Comparison of ENCODE assay signal across 25 cellular contexts in genomic region chr22:47445716-47446290, GRCh38.
"Had no signal": no experiment of that assay in that cellular context is flagged by ENCODE, and none has a peak within 500 bp of the region (broad histone marks: within the 10 kb centered on the region; RNA-seq: fewer than 3 reads in every experiment).

No MANE protein-coding gene starts in this region.

- DNase-seq: cerebellar nuclear complex; effector CD4-positive, alpha-beta T cell; foreskin keratinocyte; heart left ventricle; kidney glomerular epithelial cell; left colon; left ventricle myocardium inferior; lower lobe of right lung; natural killer cell; stimulated activated CD4-positive, alpha-beta T cell treated with anti-CD3 and anti-CD28 coated beads, Interleukin-4, amount 100 ng/mL, for 4 hours; stimulated activated naive CD8-positive, alpha-beta T cell treated with anti-CD3 and anti-CD28 coated beads, Interleukin-15, Interleukin-2, amounts not matched to agents 100 U/mL and 50 U/mL, for 24 hours; substantia nigra; testis; uterus had no signal

- FAIRE-seq: islet of Langerhans, pancreas had no signal

- H3K36me3 ChIP-seq: gastroesophageal sphincter, heart left ventricle, left ventricle myocardium inferior, lower lobe of right lung, pancreas, tibial nerve, upper lobe of left lung, uterus had no signal

- H3K4me1 ChIP-seq: foreskin keratinocyte, gastroesophageal sphincter, left ventricle myocardium inferior, lower lobe of right lung, pancreas, testis, tibial nerve, upper lobe of left lung, uterus had no signal

- H3K27ac ChIP-seq: dorsolateral prefrontal cortex, epithelial cell of prostate, foreskin keratinocyte, gastroesophageal sphincter, heart left ventricle, hepatocyte, left ventricle myocardium inferior, lower lobe of right lung, pancreas, testis, tibial nerve, upper lobe of left lung, uterus had no signal

- H3K4me3 ChIP-seq: dorsolateral prefrontal cortex, gastroesophageal sphincter, heart left ventricle, hepatocyte, left ventricle myocardium inferior, lower lobe of right lung, pancreas, testis, tibial nerve, upper lobe of left lung, uterus had no signal

- H3K9me3 ChIP-seq: pancreas, testis, uterus had no signal

- ATAC-seq: esophagus mucosa; foreskin keratinocyte; gastroesophageal sphincter; heart left ventricle; left colon; lower lobe of right lung; natural killer cell; pancreas; sciatic nerve; stimulated activated memory B cell treated with anti-CD40 and anti-IgM and Interleukin-4, amounts not matched to agents 10 μg/mL and 1 μg/mL and 100 μg/mL, for 72 hours; stimulated activated naive CD8-positive, alpha-beta T cell treated with anti-CD3 and anti-CD28 coated beads, Interleukin-15, Interleukin-2, amounts not matched to agents 100 U/mL and 50 U/mL, for 24 hours had no signal

- H3K27me3 ChIP-seq: foreskin keratinocyte, hepatocyte, testis, tibial nerve, upper lobe of left lung, uterus had no signal
